18 cellular contexts compared by ENCODE assay signal in genomic region chr14:96783306-96784224, GRCh38. TPM values are rescaled to one million over a fixed set of nuclear protein-coding genes. Genes with fewer than 3 reads are reported as not detected.
DNase-seq lines count a peak whose midpoint lies in the region; ATAC-seq and TF ChIP-seq lines count a peak whose summit lies in the region.
"Had no signal": no experiment of that assay in that cellular context is flagged by ENCODE, and none has a peak within 500 bp of the region (broad histone marks: within the 10 kb centered on the region; RNA-seq: fewer than 3 reads in every experiment).

No MANE protein-coding gene starts in this region.

- ATAC-seq in RWPE2 (ENCODE audit: low read depth): peak; percentile 94
- ATAC-seq in GM18505 (IDR thresholded peaks at IDR 0.05; ENCODE audit: unreplicated experiment): no peak
- ATAC-seq: A549, WTC11 had no signal

- no peak for TF ChIP-seq POLR2A in GM18505 (IDR thresholded peaks at IDR 0.05; ENCODE audit: borderline replicate concordance, extremely low read depth, insufficient read depth, insufficient read length)

- peak; percentile 84 to 91 for DNase-seq in AML-193 (lab: John Stamatoyannopoulos, UW)
- DNase-seq in LHCN-M2 (ENCODE audit: low read depth): peak; percentile 42
- DNase-seq in RWPE2 (ENCODE audit: low spot score): no peak
- DNase-seq in epithelial cell of prostate (ENCODE audit: low read depth, low spot score): no peak
- no peak for DNase-seq in DMS53 (lab: John Stamatoyannopoulos, UW)
- no peak for DNase-seq in chondrocyte (ENCODE audit: low spot score)
- no peak for DNase-seq in stimulated activated CD4-positive, alpha-beta T cell treated with anti-CD3 and anti-CD28 coated beads, Interleukin-12 subunit alpha, Interleukin-12 subunit beta, amount 100 ng/mL, for 4 hours
- DNase-seq: activated CD8-positive, alpha-beta memory T cell treated with anti-CD3 and anti-CD28 coated beads for 24 hours; activated effector memory CD4-positive, alpha-beta T cell treated with Interleukin-2 at 50 U/mL for 16 hours; hippocampal formation; naive B cell; NCI-H1417 treated with DMSO at 0.1 percent for 48 hours had no signal

- H3K36me3 Mint-ChIP-seq in chondrocyte (ENCODE audit: low read depth): no peaks in the 10 kb centered on the region
- H3K36me3 Mint-ChIP-seq: naive B cell, WTC11 had no signal

- H3K4me1 ChIP-seq in RWPE2 (ENCODE audit: insufficient read depth, poor library complexity, severe bottlenecking): peaks cover 19% of the 10 kb centered on the region
- H3K4me1 ChIP-seq: A549, ascending aorta, prostate gland had no signal

- H3K27me3 Mint-ChIP-seq in chondrocyte (ENCODE audit: low read depth): peaks cover 9% of the 10 kb centered on the region

- H3K27me3 ChIP-seq in RWPE2 (ENCODE audit: insufficient read depth, poor library complexity, severe bottlenecking): no peaks in the 10 kb centered on the region
- H3K27me3 ChIP-seq: ascending aorta had no signal

- TF ChIP-seq CTCF in RWPE2 (IDR thresholded peaks at IDR 0.05; ENCODE audit: poor library complexity, severe bottlenecking) (no peak), chondrocyte (IDR thresholded peaks at IDR 0.05) (no peak)

- H3K27ac Mint-ChIP-seq in chondrocyte (ENCODE audit: unreplicated experiment): no peak overlapping the region
- H3K27ac Mint-ChIP-seq: naive B cell; stimulated activated naive CD8-positive, alpha-beta T cell treated with anti-CD3 and anti-CD28 coated beads, Interleukin-15, Interleukin-2, amounts not matched to agents 100 ng/mL and 50 ng/mL, for 24 hours; WTC11 had no signal

- no peaks in the 10 kb centered on the region for H3K36me3 ChIP-seq in RWPE2 (ENCODE audit: low read depth)
- H3K36me3 ChIP-seq: ascending aorta, prostate gland had no signal

- no peaks in the 10 kb centered on the region for H3K4me1 Mint-ChIP-seq in chondrocyte (ENCODE audit: low read depth)
- H3K4me1 Mint-ChIP-seq: naive B cell, WTC11 had no signal

- H3K4me3 Mint-ChIP-seq in chondrocyte (ENCODE audit: unreplicated experiment): no peak overlapping the region
- H3K4me3 Mint-ChIP-seq: naive B cell; stimulated activated naive CD8-positive, alpha-beta T cell treated with anti-CD3 and anti-CD28 coated beads, Interleukin-15, Interleukin-2, amounts not matched to agents 100 ng/mL and 50 ng/mL, for 24 hours; WTC11 had no signal

- no peaks in the 10 kb centered on the region for H3K9me3 Mint-ChIP-seq in chondrocyte (ENCODE audit: low read depth)
- H3K9me3 Mint-ChIP-seq: naive B cell; stimulated activated naive CD8-positive, alpha-beta T cell treated with anti-CD3 and anti-CD28 coated beads, Interleukin-15, Interleukin-2, amounts not matched to agents 100 ng/mL and 50 ng/mL, for 24 hours; WTC11 had no signal

- no peaks in the 10 kb centered on the region for H3K9me3 ChIP-seq in RWPE2 (ENCODE audit: severe bottlenecking)
- H3K9me3 ChIP-seq: A549, ascending aorta, prostate gland had no signal

- H3K27ac ChIP-seq in RWPE2 (ENCODE audit: poor library complexity, severe bottlenecking) (peak overlapping the region; percentile 83), epithelial cell of prostate (peak overlapping the region; percentile 64)
- H3K27ac ChIP-seq: A549, ascending aorta, prostate gland had no signal

- no peak overlapping the region for H3K4me3 ChIP-seq in RWPE2 (ENCODE audit: severe bottlenecking)
- H3K4me3 ChIP-seq: A549, ascending aorta, prostate gland had no signal

RNA-seq across cellular contexts. Expression of gene VRK1, which starts 13.6 kb away (rescaled TPM):
- 47.8 and 58.0 TPM in 2 replicates for total RNA-seq in LHCN-M2 (2014; rRNA removed)
- polyA plus RNA-seq in LHCN-M2 (2012): 11.2 TPM
- 6.9 to 10.9 TPM (median 9.3 TPM) in 3 replicates for total RNA-seq in chondrocyte

Comparison
In these comparisons a context has a peak if more than half of its experiments do, and no peak if none do; other contexts are left out.
1. DNase-seq: peak in AML-193 (2 of 2) and LHCN-M2 (single experiment); none in RWPE2 (single experiment), epithelial cell of prostate (single experiment), DMS53 (single experiment), chondrocyte (single experiment) and stimulated activated CD4-positive, alpha-beta T cell treated with anti-CD3 and anti-CD28 coated beads, Interleukin-12 subunit alpha, Interleukin-12 subunit beta, amount 100 ng/mL, for 4 hours (single experiment).